ENCODE assay signal across 8 cellular contexts in genomic region chr14:90697577-90698206, GRCh38.
DNase-seq lines count a peak whose midpoint lies in the region; ATAC-seq and TF ChIP-seq lines count a peak whose summit lies in the region.

No MANE protein-coding gene starts in this region.

- H4K8ac ChIP-seq in mesenchymal stem cell (ENCODE audit: low read length), result no peak overlapping the region

- no peak overlapping the region for H3K4ac ChIP-seq in mesenchymal stem cell (ENCODE audit: low read depth in 1 of 2, low read length in 2 of 2)

- H3K36me3 ChIP-seq in mesenchymal stem cell (ENCODE audit: control insufficient read depth in 1 of 2, insufficient read depth in 2 of 2, low read depth in 1 of 2, low read length in 2 of 2), result peaks cover 3 to 7% of the 10 kb centered on the region in 2 experiments

- H3K9me3 ChIP-seq in mesenchymal stem cell (ENCODE audit: control insufficient read depth, low read length), result no peaks in the 10 kb centered on the region

- H3K4me1 ChIP-seq in mesenchymal stem cell (ENCODE audit: control insufficient read depth, insufficient read depth, low read depth, low read length), result no peaks in the 10 kb centered on the region

- H3K79me1 ChIP-seq in mesenchymal stem cell (replicated peaks; ENCODE audit: low read length, poor library complexity, severe bottlenecking), result peaks cover 6% of the 10 kb centered on the region

- ATAC-seq in GM18907 (IDR thresholded peaks at IDR 0.05; ENCODE audit: unreplicated experiment), result peak; percentile 84
- peak; percentile 69 for ATAC-seq in HG03521 (IDR thresholded peaks at IDR 0.05; ENCODE audit: unreplicated experiment)
- ATAC-seq in activated CD8-positive, alpha-beta T cell treated with anti-CD3 and anti-CD28 coated beads for 36 hours, result peak; percentile 96
- peak; percentile 90 for ATAC-seq in effector memory CD8-positive, alpha-beta T cell (replicated peaks)

- H3K23ac ChIP-seq in mesenchymal stem cell (ENCODE audit: low read length in 2 of 2), result no peak overlapping the region

- H3K27me3 ChIP-seq in mesenchymal stem cell (ENCODE audit: control insufficient read depth in 1 of 2, insufficient read depth in 1 of 2, low read length in 2 of 2), result no peaks in the 10 kb centered on the region

- H3K27ac Mint-ChIP-seq in activated CD8-positive, alpha-beta T cell treated with anti-CD3 and anti-CD28 coated beads for 36 hours, result no peak overlapping the region
- no peak overlapping the region for H3K27ac Mint-ChIP-seq in effector memory CD8-positive, alpha-beta T cell

- H3K4me3 Mint-ChIP-seq in activated CD8-positive, alpha-beta T cell treated with anti-CD3 and anti-CD28 coated beads for 36 hours, result no peak overlapping the region
- no peak overlapping the region for H3K4me3 Mint-ChIP-seq in effector memory CD8-positive, alpha-beta T cell

- H3K14ac ChIP-seq in mesenchymal stem cell (ENCODE audit: low read length in 2 of 2), result no peak overlapping the region

- H2BK12ac ChIP-seq in mesenchymal stem cell (ENCODE audit: low read length in 2 of 2), result no peak overlapping the region

- H3K36me3 Mint-ChIP-seq in activated CD8-positive, alpha-beta T cell treated with anti-CD3 and anti-CD28 coated beads for 36 hours (ENCODE audit: low read depth), result no peaks in the 10 kb centered on the region
- H3K36me3 Mint-ChIP-seq in effector memory CD8-positive, alpha-beta T cell (ENCODE audit: insufficient read depth), result no peaks in the 10 kb centered on the region

- H2AFZ ChIP-seq in mesenchymal stem cell (ENCODE audit: low read depth, low read length), result no peak overlapping the region

- DNase-seq in AG08395 (ENCODE audit: low spot score), result peak; percentile 88
- peak; percentile 69 for DNase-seq in NCI-H82 (lab: John Stamatoyannopoulos, UW)
- DNase-seq in activated CD8-positive, alpha-beta T cell treated with anti-CD3 and anti-CD28 coated beads for 36 hours, result peak; percentile 83
- peak; percentile 64 to 72 (median 66) for DNase-seq in effector memory CD8-positive, alpha-beta T cell
- peak; percentile 84 for DNase-seq in mesenchymal stem cell
- DNase-seq in stimulated activated CD8-positive, alpha-beta memory T cell treated with anti-CD3 and anti-CD28 coated beads, Interleukin-15, amount 100 ng/mL, for 24 hours (ENCODE audit: low read depth), result peak; percentile 21

- WGBS in mesenchymal stem cell, result 33% methylated on average over 15 of the region's 15 CpGs

- H3K9ac ChIP-seq in mesenchymal stem cell (ENCODE audit: low read length), result peak overlapping the region; percentile 77

- no peaks in the 10 kb centered on the region for H3K9me3 Mint-ChIP-seq in activated CD8-positive, alpha-beta T cell treated with anti-CD3 and anti-CD28 coated beads for 36 hours
- no peaks in the 10 kb centered on the region for H3K9me3 Mint-ChIP-seq in effector memory CD8-positive, alpha-beta T cell

- H3K18ac ChIP-seq in mesenchymal stem cell (ENCODE audit: low read depth in 1 of 2, low read length in 2 of 2), result no peak overlapping the region

- no peaks in the 10 kb centered on the region for H3K27me3 Mint-ChIP-seq in activated CD8-positive, alpha-beta T cell treated with anti-CD3 and anti-CD28 coated beads for 36 hours
- H3K27me3 Mint-ChIP-seq in effector memory CD8-positive, alpha-beta T cell, result no peaks in the 10 kb centered on the region

- intact Hi-C loops in activated CD8-positive, alpha-beta T cell treated with anti-CD3 and anti-CD28 coated beads for 36 hours (cut with micrococcal nuclease), result loop anchor here (5.0 to 10.0 kb wide), 2 partner anchors 173 to 295 kb away; no protein-coding TSS in a partner anchor

- CTCF ChIA-PET in activated CD8-positive, alpha-beta T cell treated with anti-CD3 and anti-CD28 coated beads for 36 hours (lab: Charles Lee), result interaction anchor here (0.6 to 4.8 kb wide), 46 partner anchors 9 to 503 kb away, joined by 3 to 48 read pairs (median 5); no protein-coding TSS in a partner anchor

- H3K4me1 Mint-ChIP-seq in activated CD8-positive, alpha-beta T cell treated with anti-CD3 and anti-CD28 coated beads for 36 hours (ENCODE audit: low read depth), result no peaks in the 10 kb centered on the region
- peaks cover 0 to 4% of the 10 kb centered on the region in 2 donors for H3K4me1 Mint-ChIP-seq in effector memory CD8-positive, alpha-beta T cell (ENCODE audit: low read depth in 2 of 2)

- POLR2A ChIA-PET in activated CD8-positive, alpha-beta T cell treated with anti-CD3 and anti-CD28 coated beads for 36 hours (lab: Charles Lee), result interaction anchor here (0.9 kb wide), 1 partner anchor 157 kb away, joined by 3 read pairs; no protein-coding TSS in a partner anchor

- peak; percentile 96 for TF ChIP-seq CTCF in activated CD8-positive, alpha-beta T cell treated with anti-CD3 and anti-CD28 coated beads for 36 hours (IDR thresholded peaks at IDR 0.05)

- no peak overlapping the region for H2AK5ac ChIP-seq in mesenchymal stem cell (ENCODE audit: low read length, severe bottlenecking)

- no peak overlapping the region for H2BK5ac ChIP-seq in mesenchymal stem cell (ENCODE audit: low read depth, low read length, poor library complexity, severe bottlenecking)

- H3K4me3 ChIP-seq in mesenchymal stem cell (ENCODE audit: insufficient read depth in 1 of 2, low read depth in 1 of 2, low read length in 2 of 2), result peak overlapping the region in 1 of 2 experiments; percentile 31

- no peak overlapping the region for H4K91ac ChIP-seq in mesenchymal stem cell (ENCODE audit: low read length)

- H3K4me2 ChIP-seq in mesenchymal stem cell (ENCODE audit: low read length, poor library complexity, severe bottlenecking), result no peak overlapping the region

- H2BK15ac ChIP-seq in mesenchymal stem cell (ENCODE audit: low read depth, poor library complexity, severe bottlenecking), result no peak overlapping the region

- no peak overlapping the region for H2BK120ac ChIP-seq in mesenchymal stem cell (ENCODE audit: low read depth, low read length)

- no peak overlapping the region for H3K27ac ChIP-seq in mesenchymal stem cell (ENCODE audit: low read length, poor library complexity, severe bottlenecking)

Comparison
In these comparisons a context has a peak if more than half of its experiments do, and no peak if none do; other contexts are left out.
1. DNase-seq: peak in every context shown above with its lines; median percentile 88 in AG08395; 84 in mesenchymal stem cell; 83 in activated CD8-positive, alpha-beta T cell treated with anti-CD3 and anti-CD28 coated beads for 36 hours; 69 in NCI-H82; 66 in effector memory CD8-positive, alpha-beta T cell; 21 in stimulated activated CD8-positive, alpha-beta memory T cell treated with anti-CD3 and anti-CD28 coated beads, Interleukin-15, amount 100 ng/mL, for 24 hours.